Comparison of ENCODE assay signal across 11 cellular contexts in genomic region chr1:67830928-67831596, GRCh38. TPM values are rescaled to one million over a fixed set of nuclear protein-coding genes. Genes with fewer than 3 reads are reported as not detected.
DNase-seq lines count a peak whose midpoint lies in the region; ATAC-seq and TF ChIP-seq lines count a peak whose summit lies in the region.
"Had no signal": no experiment of that assay in that cellular context is flagged by ENCODE, and none has a peak within 500 bp of the region (broad histone marks: within the 10 kb centered on the region; RNA-seq: fewer than 3 reads in every experiment).

No MANE protein-coding gene starts in this region.

- H3K4me1 Mint-ChIP-seq in progenitor cell of endocrine pancreas (ENCODE audit: low read depth) = peaks cover 8% of the 10 kb centered on the region
- peaks cover 4% of the 10 kb centered on the region for H3K4me1 Mint-ChIP-seq in glutamatergic neuron (ENCODE audit: low read depth, unreplicated experiment)

- H3K27ac Mint-ChIP-seq in progenitor cell of endocrine pancreas = no peak overlapping the region
- no peak overlapping the region for H3K27ac Mint-ChIP-seq in glutamatergic neuron (ENCODE audit: unreplicated experiment)
- H3K27ac Mint-ChIP-seq: activated CD8-positive, alpha-beta T cell treated with anti-CD3 and anti-CD28 coated beads for 36 hours; stimulated activated memory B cell treated with anti-CD40 and anti-IgM and Interleukin-4, amounts not matched to agents 10 μg/mL and 1 μg/mL and 100 μg/mL, for 72 hours had no signal

- H3K27me3 Mint-ChIP-seq in progenitor cell of endocrine pancreas (peaks cover 49% of the 10 kb centered on the region), glutamatergic neuron (ENCODE audit: unreplicated experiment) (peaks cover 6% of the 10 kb centered on the region)

- peak overlapping the region; percentile 94 for H3K27ac ChIP-seq in RWPE1

- no peaks in the 10 kb centered on the region for H3K27me3 ChIP-seq in BJ (ENCODE audit: control insufficient read depth, insufficient read depth, low read length)

- H3K4me3 ChIP-seq in BJ (ENCODE audit: low read depth, low read length) = peak overlapping the region; percentile 76
- peak overlapping the region; percentile 85 for H3K4me3 ChIP-seq in fibroblast of mammary gland (ENCODE audit: control insufficient read depth, low read depth, low read length)

- H3K9me3 Mint-ChIP-seq in progenitor cell of endocrine pancreas (ENCODE audit: low read depth) (no peaks in the 10 kb centered on the region), glutamatergic neuron (ENCODE audit: unreplicated experiment) (peaks cover 6% of the 10 kb centered on the region)
- H3K9me3 Mint-ChIP-seq: activated CD8-positive, alpha-beta T cell treated with anti-CD3 and anti-CD28 coated beads for 36 hours; stimulated activated memory B cell treated with anti-CD40 and anti-IgM and Interleukin-4, amounts not matched to agents 10 μg/mL and 1 μg/mL and 100 μg/mL, for 72 hours had no signal

- POLR2A ChIA-PET in BJ (lab: Charles Lee) (no interaction called here), RWPE1 (lab: Yijun Ruan, JAX; ENCODE audit: low non-redundant PET) (interaction anchor here (0.6 kb wide), 1 partner anchor 400 kb away, joined by 3 read pairs; no protein-coding TSS in a partner anchor), GM10248 (lab: Yijun Ruan, JAX) (no interaction called here)

- H3K4me3 Mint-ChIP-seq in progenitor cell of endocrine pancreas (ENCODE audit: low read depth) = peak overlapping the region; percentile 81
- H3K4me3 Mint-ChIP-seq in glutamatergic neuron (ENCODE audit: unreplicated experiment) = no peak overlapping the region

- CTCF ChIA-PET in BJ (lab: Yijun Ruan, JAX) (interaction anchor here (0.7 to 3.1 kb wide), 7 partner anchors 12 to 295 kb away, joined by 3 to 28 read pairs (median 4); partner anchors contain the start of gene GADD45A), RWPE1 (lab: Yijun Ruan, JAX) (interaction anchor here (0.6 to 1.3 kb wide), 3 partner anchors 40 to 294 kb away, joined by 3 to 6 read pairs (median 3); no protein-coding TSS in a partner anchor), GM10248 (lab: Yijun Ruan, JAX) (interaction anchor here (0.8 to 3.6 kb wide), 10 partner anchors 10 to 270 kb away, joined by 3 to 11 read pairs (median 5); no protein-coding TSS in a partner anchor)

- H3K36me3 Mint-ChIP-seq in progenitor cell of endocrine pancreas (ENCODE audit: insufficient read depth) = no peaks in the 10 kb centered on the region
- no peaks in the 10 kb centered on the region for H3K36me3 Mint-ChIP-seq in glutamatergic neuron (ENCODE audit: unreplicated experiment)
- H3K36me3 Mint-ChIP-seq: stimulated activated memory B cell treated with anti-CD40 and anti-IgM and Interleukin-4, amounts not matched to agents 10 μg/mL and 1 μg/mL and 100 μg/mL, for 72 hours had no signal

- DNase-seq in BJ (ENCODE audit: low read depth) (no peak), RWPE1 (ENCODE audit: low spot score) (no peak), fibroblast of mammary gland (ENCODE audit: low read depth) (no peak), progenitor cell of endocrine pancreas (ENCODE audit: low spot score, unreplicated experiment) (no peak), GM10248 (ENCODE audit: extremely low spot score) (no peak), DMS114 treated with DMSO at 0.1 percent for 48 hours (lab: John Stamatoyannopoulos, UW; ENCODE audit: unreplicated experiment) (no peak), glutamatergic neuron (no peak)
- DNase-seq: NCI-H774 had no signal

- ATAC-seq in GM21381 (IDR thresholded peaks at IDR 0.05; ENCODE audit: unreplicated experiment) = no peak
- ATAC-seq: activated CD8-positive, alpha-beta T cell treated with anti-CD3 and anti-CD28 coated beads for 36 hours; stimulated activated memory B cell treated with anti-CD40 and anti-IgM and Interleukin-4, amounts not matched to agents 10 μg/mL and 1 μg/mL and 100 μg/mL, for 72 hours had no signal

- TF ChIP-seq CTCF in BJ (IDR thresholded peaks at IDR 0.05; ENCODE audit: insufficient read depth, low read depth, low read length) (no peak), RWPE1 (conservative IDR thresholded peaks at IDR 0.05; ENCODE audit: low read depth) (no peak), fibroblast of mammary gland (conservative IDR thresholded peaks at IDR 0.05; ENCODE audit: control insufficient read depth, insufficient read depth, low read depth, low read length) (no peak), progenitor cell of endocrine pancreas (IDR thresholded peaks at IDR 0.05; ENCODE audit: unreplicated experiment) (no peak), GM10248 (IDR thresholded peaks at IDR 0.05; ENCODE audit: control extremely low read depth, extremely low read depth, low read depth, missing control alignments) (no peak), glutamatergic neuron (IDR thresholded peaks at IDR 0.05; ENCODE audit: partially characterized antibody, unreplicated experiment) (no peak)

- H3K36me3 ChIP-seq in BJ (ENCODE audit: control insufficient read depth, insufficient read depth, low read length) = no peaks in the 10 kb centered on the region; the same call in 1 of the 2 replicates

RNA-seq across cellular contexts. Expression of gene GNG12, which starts 2.2 kb away (rescaled TPM):
- polyA plus RNA-seq in BJ (2011; rRNA removed) = 99.6 and 190 TPM in 2 replicates
- 75.1 and 90.0 TPM in 2 replicates for polyA minus RNA-seq in BJ (2011; rRNA and poly(A)+ RNA removed)
- total RNA-seq in progenitor cell of endocrine pancreas (8.9 and 9.7 TPM in 2 replicates), glutamatergic neuron (ENCODE audit: unreplicated experiment) (1.3 TPM)
- total RNA-seq: activated CD8-positive, alpha-beta T cell treated with anti-CD3 and anti-CD28 coated beads for 36 hours had no signal
